18 cellular contexts compared by ENCODE assay signal in the genomic region with DNA sequence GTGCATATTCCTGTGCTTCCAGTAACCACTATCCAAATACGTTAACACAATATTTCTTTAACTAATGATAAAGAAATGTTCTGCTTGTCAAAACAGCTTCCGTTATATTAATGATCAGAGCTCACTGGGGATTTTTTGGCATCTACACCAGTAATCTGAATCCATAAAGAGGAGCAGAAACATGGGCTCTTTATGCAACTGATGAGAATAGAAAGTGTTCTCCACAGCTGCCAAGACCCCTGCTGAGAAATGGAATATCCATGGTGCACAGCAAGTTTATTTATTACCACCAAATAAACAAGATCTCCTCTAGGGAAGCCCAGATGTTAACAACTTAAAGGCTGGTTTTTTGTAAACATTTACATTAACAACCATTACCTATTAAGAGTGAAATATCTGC.
"Had no signal": no experiment of that assay in that cellular context is flagged by ENCODE, and none has a peak within 500 bp of the region (broad histone marks: within the 10 kb centered on the region; RNA-seq: fewer than 3 reads in every experiment).

No MANE protein-coding gene starts in this region.

- DNase-seq: activated CD4-positive, alpha-beta T cell treated with anti-CD3 and anti-CD28 coated beads for 48 hours; activated CD8-positive, alpha-beta memory T cell treated with anti-CD3 and anti-CD28 coated beads, Interleukin-2, amount 50 U/mL, for 4 hours; activated CD8-positive, alpha-beta T cell treated with anti-CD3 and anti-CD28 coated beads, Interleukin-2, amount 10 ng/mL, durations not matched to agents 7 days and 5 days; activated effector memory CD4-positive, alpha-beta T cell treated with anti-CD3 and anti-CD28 coated beads, Interleukin-2, amount 50 U/mL, for 16 hours; activated T-cell treated with anti-CD3 and anti-CD28 coated beads, Interleukin-2, amount 50 U/mL, for 48 hours; amniotic stem cell; cerebellar nuclear complex; dermis blood vessel endothelial cell; effector memory CD8-positive, alpha-beta T cell; head of caudate nucleus; immature natural killer cell; mesenchymal stem cell; stimulated activated CD4-positive, alpha-beta T cell treated with anti-CD3 and anti-CD28 coated beads, Interleukin-15, amount 100 ng/mL, for 24 hours; stimulated activated CD4-positive, alpha-beta T cell treated with anti-CD3 and anti-CD28 coated beads, Interleukin-4, amount 100 ng/mL, for 24 hours; stimulated activated naive CD4-positive, alpha-beta T cell; tibial artery had no signal

- ATAC-seq: activated CD8-positive, alpha-beta T cell treated with anti-CD3 and anti-CD28 coated beads, Interleukin-2, amount 10 ng/mL, durations not matched to agents 7 days and 5 days; effector memory CD8-positive, alpha-beta T cell; natural killer cell treated with Interleukin-12 subunit alpha and Interleukin-12 subunit beta and Interleukin-15 and Interleukin-18, amount 100 ng/mL, for 72 hours; WTC11 had no signal
